19 cellular contexts compared by ENCODE assay signal in the genomic region with DNA sequence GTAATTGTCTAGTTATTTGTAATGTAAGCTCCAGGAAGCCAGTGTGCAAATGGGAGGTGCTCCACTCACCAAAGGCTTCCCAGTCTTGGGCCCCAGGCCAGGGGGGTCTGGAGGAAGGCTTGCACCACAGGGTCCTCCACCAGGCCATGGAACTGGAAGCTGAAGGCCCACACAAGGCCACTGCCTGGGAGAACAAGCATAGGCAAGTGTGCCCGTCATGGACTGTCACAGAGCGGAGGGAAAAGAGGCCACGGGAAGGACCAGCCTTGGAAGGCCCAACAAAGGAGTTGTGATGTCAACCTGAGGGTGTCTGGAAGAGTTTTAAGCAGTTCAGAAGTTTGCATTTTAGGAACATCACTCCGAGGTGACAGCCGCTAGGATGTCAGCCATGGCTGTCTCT. TPM values are rescaled to one million over a fixed set of nuclear protein-coding genes. Genes with fewer than 3 reads are reported as not detected.
DNase-seq lines count a peak whose midpoint lies in the region; ATAC-seq and TF ChIP-seq lines count a peak whose summit lies in the region.
"Had no signal": no experiment of that assay in that cellular context is flagged by ENCODE, and none has a peak within 500 bp of the region (broad histone marks: within the 10 kb centered on the region; RNA-seq: fewer than 3 reads in every experiment).

No MANE protein-coding gene starts in this region.

- no peaks in the 10 kb centered on the region for H3K36me3 ChIP-seq in CD8-positive, alpha-beta T cell (ENCODE audit: insufficient read depth, low read length)

- H3K36me3 Mint-ChIP-seq in activated naive CD8-positive, alpha-beta T cell treated with anti-CD3 and anti-CD28 coated beads, Interleukin-2, amount 10 ng/mL, durations not matched to agents 7 days and 5 days: peaks cover 13% of the 10 kb centered on the region
- peaks cover 21% of the 10 kb centered on the region for H3K36me3 Mint-ChIP-seq in activated naive CD8-positive, alpha-beta T cell treated with anti-CD3 and anti-CD28 coated beads, Interleukin-2, amount 50 U/mL, for 24 hours (ENCODE audit: low read depth)
- no peaks in the 10 kb centered on the region for H3K36me3 Mint-ChIP-seq in glutamatergic neuron (ENCODE audit: unreplicated experiment)
- H3K36me3 Mint-ChIP-seq in stimulated activated naive B cell treated with anti-CD40 and anti-IgM and Interleukin-4, amounts not matched to agents 10 μg/mL and 1 μg/mL and 100 μg/mL, for 72 hours: peaks cover 28 to 37% of the 10 kb centered on the region in 2 donors
- peaks cover 17% of the 10 kb centered on the region for H3K36me3 Mint-ChIP-seq in CD8-positive, alpha-beta T cell

- no peaks in the 10 kb centered on the region for H3K9me3 Mint-ChIP-seq in activated naive CD8-positive, alpha-beta T cell treated with anti-CD3 and anti-CD28 coated beads, Interleukin-2, amount 10 ng/mL, durations not matched to agents 7 days and 5 days
- H3K9me3 Mint-ChIP-seq in activated naive CD8-positive, alpha-beta T cell treated with anti-CD3 and anti-CD28 coated beads, Interleukin-2, amount 50 U/mL, for 24 hours: no peaks in the 10 kb centered on the region
- peaks cover 16% of the 10 kb centered on the region for H3K9me3 Mint-ChIP-seq in glutamatergic neuron (ENCODE audit: unreplicated experiment)
- H3K9me3 Mint-ChIP-seq in stimulated activated naive B cell treated with anti-CD40 and anti-IgM and Interleukin-4, amounts not matched to agents 10 μg/mL and 1 μg/mL and 100 μg/mL, for 72 hours: peaks cover 0 to 4% of the 10 kb centered on the region in 2 donors
- H3K9me3 Mint-ChIP-seq in CD8-positive, alpha-beta T cell: peaks cover 2% of the 10 kb centered on the region

- no peak for TF ChIP-seq CTCF in glutamatergic neuron (IDR thresholded peaks at IDR 0.05; ENCODE audit: partially characterized antibody, unreplicated experiment)
- no peak for TF ChIP-seq CTCF in CD8-positive, alpha-beta T cell (IDR thresholded peaks at IDR 0.05)

- no peak overlapping the region for H3K27ac ChIP-seq in CD8-positive, alpha-beta T cell (ENCODE audit: low read depth, low read length)
- H3K27ac ChIP-seq: 22Rv1 had no signal

- POLR2A ChIA-PET in activated naive CD8-positive, alpha-beta T cell treated with anti-CD3 and anti-CD28 coated beads, Interleukin-2, amount 10 ng/mL, durations not matched to agents 7 days and 5 days (lab: Charles Lee): no interaction called here
- POLR2A ChIA-PET in CD8-positive, alpha-beta T cell (lab: Charles Lee): no interaction called here

- peak; percentile 65 for DNase-seq in NCI-H2029 (lab: John Stamatoyannopoulos, UW)
- no peak for DNase-seq in NCI-H2029 treated with DMSO at 0.1 percent for 48 hours (lab: John Stamatoyannopoulos, UW)
- no peak for DNase-seq in activated naive CD8-positive, alpha-beta T cell treated with anti-CD3 and anti-CD28 coated beads, Interleukin-2, amount 10 ng/mL, durations not matched to agents 7 days and 5 days
- DNase-seq in activated naive CD8-positive, alpha-beta T cell treated with anti-CD3 and anti-CD28 coated beads, Interleukin-2, amount 50 U/mL, for 24 hours: no peak
- DNase-seq in glutamatergic neuron: no peak
- no peak for DNase-seq in stimulated activated naive B cell treated with anti-CD40 and anti-IgM and Interleukin-4, amounts not matched to agents 10 μg/mL and 1 μg/mL and 100 μg/mL, for 72 hours
- DNase-seq in CD8-positive, alpha-beta T cell: no peak
- DNase-seq in SK-N-DZ (ENCODE audit: low spot score): no peak
- DNase-seq: AML-193, GF-D8, H9, KG1, MV-4-11, NCI-H1694 treated with DMSO at 0.1 percent for 48 hours, NCI-H2171 treated with DMSO at 0.1 percent for 48 hours, NCI-H446 treated with DMSO at 0.1 percent for 48 hours, OCI-M1 had no signal

- H3K4me1 ChIP-seq in CD8-positive, alpha-beta T cell (ENCODE audit: insufficient read depth, low read length): peaks cover 20% of the 10 kb centered on the region

- CTCF ChIA-PET in CD8-positive, alpha-beta T cell (lab: Charles Lee): no interaction called here

- intact Hi-C loops in CD8-positive, alpha-beta T cell (cut with DNase I, micrococcal nuclease): no loop called here

- peaks cover 34% of the 10 kb centered on the region for H3K4me1 Mint-ChIP-seq in activated naive CD8-positive, alpha-beta T cell treated with anti-CD3 and anti-CD28 coated beads, Interleukin-2, amount 10 ng/mL, durations not matched to agents 7 days and 5 days
- H3K4me1 Mint-ChIP-seq in activated naive CD8-positive, alpha-beta T cell treated with anti-CD3 and anti-CD28 coated beads, Interleukin-2, amount 50 U/mL, for 24 hours: peaks cover 29% of the 10 kb centered on the region
- H3K4me1 Mint-ChIP-seq in glutamatergic neuron (ENCODE audit: low read depth, unreplicated experiment): peaks cover 14% of the 10 kb centered on the region
- H3K4me1 Mint-ChIP-seq in stimulated activated naive B cell treated with anti-CD40 and anti-IgM and Interleukin-4, amounts not matched to agents 10 μg/mL and 1 μg/mL and 100 μg/mL, for 72 hours: peaks cover 11 to 21% of the 10 kb centered on the region in 2 donors
- H3K4me1 Mint-ChIP-seq in CD8-positive, alpha-beta T cell (ENCODE audit: low read depth): peaks cover 18% of the 10 kb centered on the region

- ATAC-seq in activated naive CD8-positive, alpha-beta T cell treated with anti-CD3 and anti-CD28 coated beads, Interleukin-2, amount 10 ng/mL, durations not matched to agents 7 days and 5 days (ENCODE audit: low read depth): no peak
- no peak for ATAC-seq in activated naive CD8-positive, alpha-beta T cell treated with anti-CD3 and anti-CD28 coated beads, Interleukin-2, amount 50 U/mL, for 24 hours
- ATAC-seq in stimulated activated naive B cell treated with anti-CD40 and anti-IgM and Interleukin-4, amounts not matched to agents 10 μg/mL and 1 μg/mL and 100 μg/mL, for 72 hours (replicated peaks): no peak
- no peak for ATAC-seq in CD8-positive, alpha-beta T cell

- peak overlapping the region; percentile 68 for H3K27ac Mint-ChIP-seq in activated naive CD8-positive, alpha-beta T cell treated with anti-CD3 and anti-CD28 coated beads, Interleukin-2, amount 10 ng/mL, durations not matched to agents 7 days and 5 days
- H3K27ac Mint-ChIP-seq in activated naive CD8-positive, alpha-beta T cell treated with anti-CD3 and anti-CD28 coated beads, Interleukin-2, amount 50 U/mL, for 24 hours: no peak overlapping the region
- peak overlapping the region; percentile 0 for H3K27ac Mint-ChIP-seq in glutamatergic neuron (ENCODE audit: unreplicated experiment)
- H3K27ac Mint-ChIP-seq in stimulated activated naive B cell treated with anti-CD40 and anti-IgM and Interleukin-4, amounts not matched to agents 10 μg/mL and 1 μg/mL and 100 μg/mL, for 72 hours: peak overlapping the region; percentile 47
- no peak overlapping the region for H3K27ac Mint-ChIP-seq in CD8-positive, alpha-beta T cell

- peaks cover 3% of the 10 kb centered on the region for H3K27me3 Mint-ChIP-seq in activated naive CD8-positive, alpha-beta T cell treated with anti-CD3 and anti-CD28 coated beads, Interleukin-2, amount 10 ng/mL, durations not matched to agents 7 days and 5 days
- no peaks in the 10 kb centered on the region for H3K27me3 Mint-ChIP-seq in activated naive CD8-positive, alpha-beta T cell treated with anti-CD3 and anti-CD28 coated beads, Interleukin-2, amount 50 U/mL, for 24 hours
- peaks cover 14% of the 10 kb centered on the region for H3K27me3 Mint-ChIP-seq in glutamatergic neuron (ENCODE audit: unreplicated experiment)
- H3K27me3 Mint-ChIP-seq in stimulated activated naive B cell treated with anti-CD40 and anti-IgM and Interleukin-4, amounts not matched to agents 10 μg/mL and 1 μg/mL and 100 μg/mL, for 72 hours: no peaks in the 10 kb centered on the region
- no peaks in the 10 kb centered on the region for H3K27me3 Mint-ChIP-seq in CD8-positive, alpha-beta T cell (ENCODE audit: low read depth)

- no peak overlapping the region for H3K4me3 ChIP-seq in CD8-positive, alpha-beta T cell (ENCODE audit: low read depth, low read length)

- peak overlapping the region; percentile 25 for H3K4me3 Mint-ChIP-seq in activated naive CD8-positive, alpha-beta T cell treated with anti-CD3 and anti-CD28 coated beads, Interleukin-2, amount 10 ng/mL, durations not matched to agents 7 days and 5 days
- no peak overlapping the region for H3K4me3 Mint-ChIP-seq in activated naive CD8-positive, alpha-beta T cell treated with anti-CD3 and anti-CD28 coated beads, Interleukin-2, amount 50 U/mL, for 24 hours
- no peak overlapping the region for H3K4me3 Mint-ChIP-seq in glutamatergic neuron (ENCODE audit: unreplicated experiment)
- H3K4me3 Mint-ChIP-seq in stimulated activated naive B cell treated with anti-CD40 and anti-IgM and Interleukin-4, amounts not matched to agents 10 μg/mL and 1 μg/mL and 100 μg/mL, for 72 hours: no peak overlapping the region
- H3K4me3 Mint-ChIP-seq in CD8-positive, alpha-beta T cell: no peak overlapping the region

- H3K9me3 ChIP-seq in CD8-positive, alpha-beta T cell (ENCODE audit: low read length): no peaks in the 10 kb centered on the region

- no peaks in the 10 kb centered on the region for H3K27me3 ChIP-seq in CD8-positive, alpha-beta T cell (ENCODE audit: insufficient read depth, low read length)

RNA-seq across cellular contexts. Expression of gene SRRM2, which starts 3.0 kb away (rescaled TPM):
- total RNA-seq in activated naive CD8-positive, alpha-beta T cell treated with anti-CD3 and anti-CD28 coated beads, Interleukin-2, amount 10 ng/mL, durations not matched to agents 7 days and 5 days: 100 to 1,000 TPM; 740 to 773 TPM
- 699 TPM for total RNA-seq in glutamatergic neuron (ENCODE audit: unreplicated experiment)
- total RNA-seq in CD8-positive, alpha-beta T cell: 1,000 to 10,000 TPM; 1,249 to 1,283 TPM
- polyA plus RNA-seq in SK-N-DZ (2014; cell fraction: cytosol; rRNA removed): 30.2 and 43.2 TPM in 2 replicates
- 483 and 895 TPM in 2 replicates for polyA plus RNA-seq in SK-N-DZ (2014; cell fraction: nucleus; rRNA removed)

RNA-seq across cellular contexts. Expression of gene ELOB, which starts 27.6 kb away (rescaled TPM):
- 100 to 1,000 TPM; 205 to 210 TPM for total RNA-seq in activated naive CD8-positive, alpha-beta T cell treated with anti-CD3 and anti-CD28 coated beads, Interleukin-2, amount 10 ng/mL, durations not matched to agents 7 days and 5 days
- total RNA-seq in glutamatergic neuron (ENCODE audit: unreplicated experiment): 183 TPM
- 10 to 100 TPM; 70.3 to 71.5 TPM for total RNA-seq in CD8-positive, alpha-beta T cell
- polyA plus RNA-seq in SK-N-DZ (2014; cell fraction: cytosol; rRNA removed): 449 and 479 TPM in 2 replicates
- 255 and 331 TPM in 2 replicates for polyA plus RNA-seq in SK-N-DZ (2014; cell fraction: nucleus; rRNA removed)

RNA-seq across cellular contexts. Expression of gene PRSS27, which starts 29.5 kb away (rescaled TPM):
- total RNA-seq in activated naive CD8-positive, alpha-beta T cell treated with anti-CD3 and anti-CD28 coated beads, Interleukin-2, amount 10 ng/mL, durations not matched to agents 7 days and 5 days: 1 to 10 TPM; 1.9 to 2.2 TPM
- 10.8 TPM for total RNA-seq in glutamatergic neuron (ENCODE audit: unreplicated experiment)
- total RNA-seq in CD8-positive, alpha-beta T cell: under 1 TPM; 0.53 to 0.65 TPM
- polyA plus RNA-seq in SK-N-DZ (2014; cell fraction: cytosol; rRNA removed): 2.8 and 3.2 TPM in 2 replicates
- polyA plus RNA-seq in SK-N-DZ (2014; cell fraction: nucleus; rRNA removed): 1.5 TPM in 2 replicates

RNA-seq across cellular contexts. Expression of gene PRSS33, which starts 37.9 kb away (rescaled TPM):
- under 1 TPM; 0.17 to 0.36 TPM for total RNA-seq in activated naive CD8-positive, alpha-beta T cell treated with anti-CD3 and anti-CD28 coated beads, Interleukin-2, amount 10 ng/mL, durations not matched to agents 7 days and 5 days
- total RNA-seq in glutamatergic neuron (ENCODE audit: unreplicated experiment): 0.39 TPM
- total RNA-seq in CD8-positive, alpha-beta T cell: not detected
- polyA plus RNA-seq in SK-N-DZ (2014; cell fraction: cytosol; rRNA removed): 0.09 and 0.15 TPM in 2 replicates
- 0.21 TPM in 1 of 2 replicates, not detected in the other for polyA plus RNA-seq in SK-N-DZ (2014; cell fraction: nucleus; rRNA removed)
- total RNA-seq: H9 had no signal

RNA-seq across cellular contexts. Expression of gene PRSS41, which starts 48.8 kb away (rescaled TPM):
- not detected for total RNA-seq in activated naive CD8-positive, alpha-beta T cell treated with anti-CD3 and anti-CD28 coated beads, Interleukin-2, amount 10 ng/mL, durations not matched to agents 7 days and 5 days
- not detected for total RNA-seq in glutamatergic neuron (ENCODE audit: unreplicated experiment)
- total RNA-seq in CD8-positive, alpha-beta T cell: not detected
- polyA plus RNA-seq in SK-N-DZ (2014; cell fraction: cytosol; rRNA removed): not detected in 2 replicates
- polyA plus RNA-seq in SK-N-DZ (2014; cell fraction: nucleus; rRNA removed): not detected in 2 replicates
- total RNA-seq: H9, HT-29 had no signal

Comparison
In these comparisons a context has a peak if more than half of its experiments do, and no peak if none do; other contexts are left out.
1. H3K27ac Mint-ChIP-seq: peak in activated naive CD8-positive, alpha-beta T cell treated with anti-CD3 and anti-CD28 coated beads, Interleukin-2, amount 10 ng/mL, durations not matched to agents 7 days and 5 days (single experiment), glutamatergic neuron (single experiment) and stimulated activated naive B cell treated with anti-CD40 and anti-IgM and Interleukin-4, amounts not matched to agents 10 μg/mL and 1 μg/mL and 100 μg/mL, for 72 hours (single experiment); none in activated naive CD8-positive, alpha-beta T cell treated with anti-CD3 and anti-CD28 coated beads, Interleukin-2, amount 50 U/mL, for 24 hours (single experiment) and CD8-positive, alpha-beta T cell (single experiment).